35 cellular contexts compared by ENCODE assay signal in genomic region chr2:166133653-166134052, GRCh38. TPM values are rescaled to one million over a fixed set of nuclear protein-coding genes. Genes with fewer than 3 reads are reported as not detected.
"Had no signal": no experiment of that assay in that cellular context is flagged by ENCODE, and none has a peak within 500 bp of the region (broad histone marks: within the 10 kb centered on the region; RNA-seq: fewer than 3 reads in every experiment).

No MANE protein-coding gene starts in this region.

- DNase-seq: activated B cell treated with CpG ODN at 0.5 μM for 24 hours; activated CD4-positive, alpha-beta memory T cell treated with anti-CD3 and anti-CD28 coated beads for 36 hours; activated CD4-positive, alpha-beta T cell treated with anti-CD3 and anti-CD28 coated beads for 4 hours; activated CD4-positive, alpha-beta T cell treated with anti-CD3 and anti-CD28 coated beads, Interleukin-2, amount 10 ng/mL, durations not matched to agents 24 days and 14 days; activated CD4-positive, alpha-beta T cell treated with anti-CD3 and anti-CD28 coated beads, Interleukin-2, amount 50 U/mL, for 1 hour; activated CD4-positive, alpha-beta T cell treated with anti-CD3 and anti-CD28 coated beads, Interleukin-2, amount 50 U/mL, for 4 hours; activated CD4-positive, CD25-positive, alpha-beta regulatory T cell treated with anti-CD3 and anti-CD28 coated beads, Interleukin-2, amount 50 U/mL, for 72 hours; activated CD8-positive, alpha-beta memory T cell treated with anti-CD3 and anti-CD28 coated beads, Interleukin-2, amount 50 U/mL, for 4 hours; activated CD8-positive, alpha-beta T cell treated with anti-CD3 and anti-CD28 coated beads for 36 hours; activated gamma-delta T cell; activated naive CD4-positive, alpha-beta T cell treated with anti-CD3 and anti-CD28 coated beads, Interleukin-2, amount 10 ng/mL, durations not matched to agents 7 days and 5 days; activated naive CD4-positive, alpha-beta T cell treated with Interleukin-2 at 50 U/mL for 16 hours; activated naive CD8-positive, alpha-beta T cell treated with anti-CD3 and anti-CD28 coated beads, Interleukin-2, amount 10 ng/mL, durations not matched to agents 7 days and 5 days; activated naive CD8-positive, alpha-beta T cell treated with anti-CD3 and anti-CD28 coated beads, Interleukin-2, amount 50 U/mL, for 24 hours; activated T-cell treated with anti-CD3 and anti-CD28 coated beads for 4 hours; activated T-cell treated with anti-CD3 and anti-CD28 coated beads, Interleukin-2, amount 50 U/mL, for 1 hour; activated T-cell treated with anti-CD3 and anti-CD28 coated beads, Interleukin-2, amount 50 U/mL, for 4 hours; activated T-cell treated with anti-CD3 and anti-CD28 coated beads, Interleukin-2, amount 50 U/mL, for 72 hours; amygdala; anterior cingulate cortex; brain microvascular endothelial cell; central memory CD4-positive, alpha-beta T cell; T-helper 1 cell; T-helper 2 cell; T-helper 9 cell had no signal

- H3K4me3 ChIP-seq: ascending aorta, breast epithelium had no signal

- H3K4me1 Mint-ChIP-seq: activated B cell treated with CpG ODN at 0.5 μM for 24 hours; activated CD4-positive, alpha-beta T cell treated with anti-CD3 and anti-CD28 coated beads, Interleukin-2, amount 10 ng/mL, durations not matched to agents 24 days and 14 days; activated naive CD4-positive, alpha-beta T cell treated with anti-CD3 and anti-CD28 coated beads, Interleukin-2, amount 10 ng/mL, durations not matched to agents 7 days and 5 days; activated naive CD4-positive, alpha-beta T cell treated with anti-CD3 and anti-CD28 coated beads, Interleukin-2, amount 50 U/mL, for 24 hours; activated naive CD8-positive, alpha-beta T cell treated with anti-CD3 and anti-CD28 coated beads, Interleukin-2, amount 10 ng/mL, durations not matched to agents 7 days and 5 days; activated naive CD8-positive, alpha-beta T cell treated with anti-CD3 and anti-CD28 coated beads, Interleukin-2, amount 50 U/mL, for 24 hours; activated T-helper 17 cell treated with anti-CD3 and anti-CD28 coated beads, Interleukin-2, amount 50 U/mL, for 72 hours had no signal

- H3K27ac ChIP-seq: ascending aorta, brain microvascular endothelial cell, breast epithelium, VCaP had no signal

- H3K4me3 Mint-ChIP-seq: activated B cell treated with CpG ODN at 0.5 μM for 24 hours; activated CD4-positive, alpha-beta memory T cell treated with anti-CD3 and anti-CD28 coated beads for 36 hours; activated CD4-positive, alpha-beta T cell treated with anti-CD3 and anti-CD28 coated beads, Interleukin-2, amount 10 ng/mL, durations not matched to agents 24 days and 14 days; activated CD8-positive, alpha-beta T cell treated with anti-CD3 and anti-CD28 coated beads for 36 hours; activated naive CD4-positive, alpha-beta T cell treated with anti-CD3 and anti-CD28 coated beads, Interleukin-2, amount 10 ng/mL, durations not matched to agents 7 days and 5 days; activated naive CD4-positive, alpha-beta T cell treated with anti-CD3 and anti-CD28 coated beads, Interleukin-2, amount 50 U/mL, for 24 hours; activated naive CD8-positive, alpha-beta T cell; activated naive CD8-positive, alpha-beta T cell treated with anti-CD3 and anti-CD28 coated beads, Interleukin-2, amount 10 ng/mL, durations not matched to agents 7 days and 5 days; activated naive CD8-positive, alpha-beta T cell treated with anti-CD3 and anti-CD28 coated beads, Interleukin-2, amount 50 U/mL, for 24 hours; activated T-cell treated with anti-CD3 and anti-CD28 coated beads, Interleukin-2, amount 50 U/mL, for 4 hours; activated T-cell treated with anti-CD3 and anti-CD28 coated beads, Interleukin-2, amount 50 U/mL, for 72 hours; activated T-helper 1 cell treated with anti-CD3 and anti-CD28 coated beads, Interleukin-12 subunit alpha, Interleukin-12 subunit beta, Interleukin-2, Interleukin-4 antibody, amounts not matched to agents 30 ng/mL and 10 ng/mL and 1 ng/mL, durations not matched to agents 14 hours and 24 hours and 36 hours; activated T-helper 17 cell treated with anti-CD3 and anti-CD28 coated beads, Interleukin-2, amount 50 U/mL, for 72 hours; T-helper 1 cell treated with Interleukin-12 subunit alpha and Interleukin-12 subunit beta and Interleukin-4 antibody, amounts not matched to agents 30 μg/mL and 1 μg/mL, for 36 hours; T-helper 2 cell treated with Interferon-gamma antibody and Interleukin-4, amounts not matched to agents 5 μg/mL and 100 μg/mL, for 36 hours had no signal

- H3K36me3 ChIP-seq: ascending aorta, brain microvascular endothelial cell, breast epithelium had no signal

- H3K27ac Mint-ChIP-seq: activated B cell treated with CpG ODN at 0.5 μM for 24 hours; activated CD4-positive, alpha-beta memory T cell treated with anti-CD3 and anti-CD28 coated beads for 36 hours; activated CD4-positive, alpha-beta T cell treated with anti-CD3 and anti-CD28 coated beads, Interleukin-2, amount 10 ng/mL, durations not matched to agents 24 days and 14 days; activated CD8-positive, alpha-beta T cell treated with anti-CD3 and anti-CD28 coated beads for 36 hours; activated naive CD4-positive, alpha-beta T cell treated with anti-CD3 and anti-CD28 coated beads, Interleukin-2, amount 10 ng/mL, durations not matched to agents 7 days and 5 days; activated naive CD4-positive, alpha-beta T cell treated with anti-CD3 and anti-CD28 coated beads, Interleukin-2, amount 50 U/mL, for 24 hours; activated naive CD8-positive, alpha-beta T cell; activated naive CD8-positive, alpha-beta T cell treated with anti-CD3 and anti-CD28 coated beads, Interleukin-2, amount 10 ng/mL, durations not matched to agents 7 days and 5 days; activated naive CD8-positive, alpha-beta T cell treated with anti-CD3 and anti-CD28 coated beads, Interleukin-2, amount 50 U/mL, for 24 hours; activated T-cell treated with anti-CD3 and anti-CD28 coated beads, Interleukin-2, amount 50 U/mL, for 72 hours; activated T-helper 1 cell treated with anti-CD3 and anti-CD28 coated beads, Interleukin-12 subunit alpha, Interleukin-12 subunit beta, Interleukin-2, Interleukin-4 antibody, amounts not matched to agents 30 ng/mL and 10 ng/mL and 1 ng/mL, durations not matched to agents 14 hours and 24 hours and 36 hours; activated T-helper 17 cell treated with anti-CD3 and anti-CD28 coated beads, Interleukin-2, amount 50 U/mL, for 72 hours; T-helper 1 cell treated with Interleukin-12 subunit alpha and Interleukin-12 subunit beta and Interleukin-4 antibody, amounts not matched to agents 30 μg/mL and 1 μg/mL, for 36 hours; T-helper 2 cell treated with Interferon-gamma antibody and Interleukin-4, amounts not matched to agents 5 μg/mL and 100 μg/mL, for 36 hours had no signal

- H3K9me3 Mint-ChIP-seq: activated B cell treated with CpG ODN at 0.5 μM for 24 hours; activated CD4-positive, alpha-beta memory T cell treated with anti-CD3 and anti-CD28 coated beads for 36 hours; activated CD4-positive, alpha-beta T cell treated with anti-CD3 and anti-CD28 coated beads, Interleukin-2, amount 10 ng/mL, durations not matched to agents 24 days and 14 days; activated CD8-positive, alpha-beta T cell treated with anti-CD3 and anti-CD28 coated beads for 36 hours; activated naive CD4-positive, alpha-beta T cell treated with anti-CD3 and anti-CD28 coated beads, Interleukin-2, amount 10 ng/mL, durations not matched to agents 7 days and 5 days; activated naive CD4-positive, alpha-beta T cell treated with anti-CD3 and anti-CD28 coated beads, Interleukin-2, amount 50 U/mL, for 24 hours; activated naive CD8-positive, alpha-beta T cell treated with anti-CD3 and anti-CD28 coated beads, Interleukin-2, amount 10 ng/mL, durations not matched to agents 7 days and 5 days; activated naive CD8-positive, alpha-beta T cell treated with anti-CD3 and anti-CD28 coated beads, Interleukin-2, amount 50 U/mL, for 24 hours; activated T-cell treated with anti-CD3 and anti-CD28 coated beads, Interleukin-2, amount 50 U/mL, for 4 hours; activated T-cell treated with anti-CD3 and anti-CD28 coated beads, Interleukin-2, amount 50 U/mL, for 72 hours; activated T-helper 1 cell treated with anti-CD3 and anti-CD28 coated beads, Interleukin-12 subunit alpha, Interleukin-12 subunit beta, Interleukin-2, Interleukin-4 antibody, amounts not matched to agents 30 ng/mL and 10 ng/mL and 1 ng/mL, durations not matched to agents 14 hours and 24 hours and 36 hours; activated T-helper 17 cell treated with anti-CD3 and anti-CD28 coated beads, Interleukin-2, amount 50 U/mL, for 72 hours; T-helper 1 cell treated with Interleukin-12 subunit alpha and Interleukin-12 subunit beta and Interleukin-4 antibody, amounts not matched to agents 30 μg/mL and 1 μg/mL, for 36 hours; T-helper 2 cell treated with Interferon-gamma antibody and Interleukin-4, amounts not matched to agents 5 μg/mL and 100 μg/mL, for 36 hours had no signal

- H3K4me1 ChIP-seq: ascending aorta, breast epithelium had no signal

- H3K9me3 ChIP-seq: ascending aorta, breast epithelium had no signal

- H3K27me3 ChIP-seq: ascending aorta, breast epithelium had no signal

- H3K36me3 Mint-ChIP-seq: activated CD4-positive, alpha-beta memory T cell treated with anti-CD3 and anti-CD28 coated beads for 36 hours; activated naive CD4-positive, alpha-beta T cell treated with anti-CD3 and anti-CD28 coated beads, Interleukin-2, amount 10 ng/mL, durations not matched to agents 7 days and 5 days; activated naive CD4-positive, alpha-beta T cell treated with anti-CD3 and anti-CD28 coated beads, Interleukin-2, amount 50 U/mL, for 24 hours; activated naive CD8-positive, alpha-beta T cell; activated naive CD8-positive, alpha-beta T cell treated with anti-CD3 and anti-CD28 coated beads, Interleukin-2, amount 10 ng/mL, durations not matched to agents 7 days and 5 days had no signal

- ATAC-seq: activated CD8-positive, alpha-beta T cell treated with anti-CD3 and anti-CD28 coated beads for 36 hours; activated naive CD8-positive, alpha-beta T cell treated with anti-CD3 and anti-CD28 coated beads, Interleukin-2, amount 50 U/mL, for 24 hours; activated T-cell treated with anti-CD3 and anti-CD28 coated beads, Interleukin-2, amount 50 U/mL, for 4 hours; activated T-cell treated with anti-CD3 and anti-CD28 coated beads, Interleukin-2, amount 50 U/mL, for 72 hours; activated T-helper 17 cell treated with anti-CD3 and anti-CD28 coated beads, Interleukin-2, amount 50 U/mL, for 72 hours had no signal

RNA-seq across cellular contexts. Expression of gene SCN1A, which starts 5.8 kb away (rescaled TPM):
- total RNA-seq: activated B cell treated with CpG ODN at 0.5 μM for 24 hours; activated CD4-positive, alpha-beta memory T cell treated with anti-CD3 and anti-CD28 coated beads for 36 hours; activated CD4-positive, alpha-beta T cell treated with anti-CD3 and anti-CD28 coated beads, Interleukin-2, amount 10 ng/mL, durations not matched to agents 24 days and 14 days; activated CD8-positive, alpha-beta memory T cell treated with anti-CD3 and anti-CD28 coated beads for 36 hours; activated CD8-positive, alpha-beta T cell treated with anti-CD3 and anti-CD28 coated beads for 36 hours; activated naive CD8-positive, alpha-beta T cell treated with anti-CD3 and anti-CD28 coated beads, Interleukin-2, amount 10 ng/mL, durations not matched to agents 7 days and 5 days; activated T-cell treated with anti-CD3 and anti-CD28 coated beads, Interleukin-2, amount 50 U/mL, for 4 hours; activated T-cell treated with anti-CD3 and anti-CD28 coated beads, Interleukin-2, amount 50 U/mL, for 72 hours; activated T-helper 1 cell treated with anti-CD3 and anti-CD28 coated beads, Interleukin-12 subunit alpha, Interleukin-12 subunit beta, Interleukin-2, Interleukin-4 antibody, amounts not matched to agents 30 ng/mL and 10 ng/mL and 1 ng/mL, durations not matched to agents 14 hours and 24 hours and 36 hours; activated T-helper 17 cell treated with anti-CD3 and anti-CD28 coated beads, Interleukin-2, amount 50 U/mL, for 72 hours; ascending aorta; breast epithelium had no signal
